ENCODE assay signal across 10 cellular contexts in the genomic region with DNA sequence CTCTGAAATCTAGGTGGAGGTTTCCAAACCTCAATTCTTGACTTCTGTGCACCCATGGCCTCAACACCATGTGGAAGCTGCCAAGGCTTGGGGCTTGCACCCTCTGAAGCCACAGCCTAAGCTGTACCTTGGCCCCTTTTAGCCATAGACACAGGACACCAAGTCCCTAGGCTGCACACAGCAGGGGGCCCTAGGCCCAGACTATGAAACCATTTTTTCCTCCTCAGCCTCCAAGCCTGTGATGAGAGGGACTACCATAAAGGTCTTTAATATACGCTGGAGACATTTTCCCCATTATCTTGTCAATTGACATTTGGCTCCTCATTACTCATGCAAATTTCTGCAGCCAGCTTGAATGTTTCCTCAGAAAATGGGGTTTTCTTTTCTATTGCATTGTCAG. TPM values are rescaled to one million over a fixed set of nuclear protein-coding genes. Genes with fewer than 3 reads are reported as not detected.
"Had no signal": no experiment of that assay in that cellular context is flagged by ENCODE, and none has a peak within 500 bp of the region (broad histone marks: within the 10 kb centered on the region; RNA-seq: fewer than 3 reads in every experiment).

No MANE protein-coding gene starts in this region.

RNA-seq across cellular contexts. Expression of gene RASGRF1, which starts 53.7 kb away (rescaled TPM):
- total RNA-seq: left cardiac atrium, left lobe of liver, left ventricle myocardium inferior, left ventricle myocardium superior, mesenteric fat pad, mononuclear cell had no signal
- polyA plus RNA-seq: immature natural killer cell; liver; naive thymus-derived CD4-positive, alpha-beta T cell; naive thymus-derived CD8-positive, alpha-beta T cell had no signal
